In the genomic region with DNA sequence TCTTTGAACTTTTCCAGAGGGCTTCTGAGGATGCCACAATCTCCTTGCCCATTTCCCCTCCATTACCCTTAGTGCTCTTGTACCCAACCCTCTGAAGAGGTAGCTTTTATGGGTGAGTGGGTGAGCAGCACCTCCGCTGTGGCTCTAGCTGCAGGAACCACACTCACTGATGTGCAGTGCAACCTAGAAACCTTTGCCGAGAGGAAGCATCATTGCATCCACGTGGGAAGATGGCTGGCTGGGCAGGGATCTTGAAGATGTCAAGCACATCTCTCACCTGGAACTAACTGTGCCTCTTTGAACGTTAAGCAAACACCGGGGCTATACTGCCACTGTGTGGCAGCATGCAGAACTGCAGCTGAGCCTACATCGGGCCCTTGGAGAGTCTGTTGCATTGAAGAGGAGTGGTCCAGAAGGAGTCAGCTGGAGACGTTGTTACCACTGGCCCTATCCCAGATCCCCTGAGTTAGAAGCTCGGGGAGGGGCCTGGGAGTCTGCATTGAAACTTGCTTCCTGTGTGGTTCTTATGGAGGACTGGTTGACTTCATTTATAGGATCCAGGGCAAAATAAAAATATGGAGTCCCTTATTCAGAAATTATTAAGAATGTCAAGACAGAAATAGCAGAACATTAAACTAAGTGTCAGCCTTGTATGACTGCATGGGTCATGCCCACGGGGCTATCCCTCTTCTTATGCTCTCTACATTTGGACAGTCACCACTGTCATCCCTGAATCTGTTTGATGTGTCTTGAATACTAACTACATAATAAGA, we compare ENCODE assay signal across 1 cellular context.
TF ChIP-seq lines count a peak whose summit lies in the region.

No MANE protein-coding gene starts in this region.

TF ChIP-seq in WTC11, 78 proteins besides CTCF, POLR2A, EP300 and RAD21 (continued from another document):
- TF ChIP-seq, protein P1, sequence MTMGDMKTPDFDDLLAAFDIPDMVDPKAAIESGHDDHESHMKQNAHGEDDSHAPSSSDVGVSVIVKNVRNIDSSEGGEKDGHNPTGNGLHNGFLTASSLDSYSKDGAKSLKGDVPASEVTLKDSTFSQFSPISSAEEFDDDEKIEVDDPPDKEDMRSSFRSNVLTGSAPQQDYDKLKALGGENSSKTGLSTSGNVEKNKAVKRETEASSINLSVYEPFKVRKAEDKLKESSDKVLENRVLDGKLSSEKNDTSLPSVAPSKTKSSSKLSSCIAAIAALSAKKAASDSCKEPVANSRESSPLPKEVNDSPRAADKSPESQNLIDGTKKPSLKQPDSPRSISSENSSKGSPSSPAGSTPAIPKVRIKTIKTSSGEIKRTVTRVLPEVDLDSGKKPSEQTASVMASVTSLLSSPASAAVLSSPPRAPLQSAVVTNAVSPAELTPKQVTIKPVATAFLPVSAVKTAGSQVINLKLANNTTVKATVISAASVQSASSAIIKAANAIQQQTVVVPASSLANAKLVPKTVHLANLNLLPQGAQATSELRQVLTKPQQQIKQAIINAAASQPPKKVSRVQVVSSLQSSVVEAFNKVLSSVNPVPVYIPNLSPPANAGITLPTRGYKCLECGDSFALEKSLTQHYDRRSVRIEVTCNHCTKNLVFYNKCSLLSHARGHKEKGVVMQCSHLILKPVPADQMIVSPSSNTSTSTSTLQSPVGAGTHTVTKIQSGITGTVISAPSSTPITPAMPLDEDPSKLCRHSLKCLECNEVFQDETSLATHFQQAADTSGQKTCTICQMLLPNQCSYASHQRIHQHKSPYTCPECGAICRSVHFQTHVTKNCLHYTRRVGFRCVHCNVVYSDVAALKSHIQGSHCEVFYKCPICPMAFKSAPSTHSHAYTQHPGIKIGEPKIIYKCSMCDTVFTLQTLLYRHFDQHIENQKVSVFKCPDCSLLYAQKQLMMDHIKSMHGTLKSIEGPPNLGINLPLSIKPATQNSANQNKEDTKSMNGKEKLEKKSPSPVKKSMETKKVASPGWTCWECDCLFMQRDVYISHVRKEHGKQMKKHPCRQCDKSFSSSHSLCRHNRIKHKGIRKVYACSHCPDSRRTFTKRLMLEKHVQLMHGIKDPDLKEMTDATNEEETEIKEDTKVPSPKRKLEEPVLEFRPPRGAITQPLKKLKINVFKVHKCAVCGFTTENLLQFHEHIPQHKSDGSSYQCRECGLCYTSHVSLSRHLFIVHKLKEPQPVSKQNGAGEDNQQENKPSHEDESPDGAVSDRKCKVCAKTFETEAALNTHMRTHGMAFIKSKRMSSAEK (CRISPR knock-in tag; IDR thresholded peaks at IDR 0.05; ENCODE audit: borderline replicate concordance) = 0 out of 2 replicates have a peak, but pooled peaks have one; percentile 45
- TF ChIP-seq, protein P2, sequence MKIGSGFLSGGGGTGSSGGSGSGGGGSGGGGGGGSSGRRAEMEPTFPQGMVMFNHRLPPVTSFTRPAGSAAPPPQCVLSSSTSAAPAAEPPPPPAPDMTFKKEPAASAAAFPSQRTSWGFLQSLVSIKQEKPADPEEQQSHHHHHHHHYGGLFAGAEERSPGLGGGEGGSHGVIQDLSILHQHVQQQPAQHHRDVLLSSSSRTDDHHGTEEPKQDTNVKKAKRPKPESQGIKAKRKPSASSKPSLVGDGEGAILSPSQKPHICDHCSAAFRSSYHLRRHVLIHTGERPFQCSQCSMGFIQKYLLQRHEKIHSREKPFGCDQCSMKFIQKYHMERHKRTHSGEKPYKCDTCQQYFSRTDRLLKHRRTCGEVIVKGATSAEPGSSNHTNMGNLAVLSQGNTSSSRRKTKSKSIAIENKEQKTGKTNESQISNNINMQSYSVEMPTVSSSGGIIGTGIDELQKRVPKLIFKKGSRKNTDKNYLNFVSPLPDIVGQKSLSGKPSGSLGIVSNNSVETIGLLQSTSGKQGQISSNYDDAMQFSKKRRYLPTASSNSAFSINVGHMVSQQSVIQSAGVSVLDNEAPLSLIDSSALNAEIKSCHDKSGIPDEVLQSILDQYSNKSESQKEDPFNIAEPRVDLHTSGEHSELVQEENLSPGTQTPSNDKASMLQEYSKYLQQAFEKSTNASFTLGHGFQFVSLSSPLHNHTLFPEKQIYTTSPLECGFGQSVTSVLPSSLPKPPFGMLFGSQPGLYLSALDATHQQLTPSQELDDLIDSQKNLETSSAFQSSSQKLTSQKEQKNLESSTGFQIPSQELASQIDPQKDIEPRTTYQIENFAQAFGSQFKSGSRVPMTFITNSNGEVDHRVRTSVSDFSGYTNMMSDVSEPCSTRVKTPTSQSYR (CRISPR knock-in tag; IDR thresholded peaks at IDR 0.05) = no peak
- peak; percentile 77; the same call in 1 of the 2 replicates for TF ChIP-seq ZNF121 (CRISPR knock-in tag; IDR thresholded peaks at IDR 0.05)
